ENCODE assay signal across 10 cellular contexts in genomic region chr15:45795487-45796069, GRCh38.
A peak's percentile ranks its signal among the peaks of the same experiment; 100 is the strongest.
DNase-seq lines count a peak whose midpoint lies in the region; ATAC-seq and TF ChIP-seq lines count a peak whose summit lies in the region.
"Had no signal": no experiment of that assay in that cellular context is flagged by ENCODE, and none has a peak within 500 bp of the region (broad histone marks: within the 10 kb centered on the region; RNA-seq: fewer than 3 reads in every experiment).

No MANE protein-coding gene starts in this region.

- H3K36me3 ChIP-seq in liver (ENCODE audit: control insufficient read depth in 4 of 4, insufficient read depth in 3 of 4, low read depth in 1 of 4, low read length in 3 of 4), result no peaks in the 10 kb centered on the region

- TF ChIP-seq RAD21 in liver (IDR thresholded peaks at IDR 0.05), result peak; percentile 88 to 91

- no TSS peak for BruUV-seq in MCF 10A (replicated peaks; lab: Mats Ljungman, UMichigan)

- TF ChIP-seq CTCF in MCF 10A (IDR thresholded peaks at IDR 0.05; ENCODE audit: unreplicated experiment), result peak; percentile 67
- TF ChIP-seq CTCF in liver (IDR thresholded peaks at IDR 0.05; ENCODE audit: low read depth, low read length, missing input control), result peak; percentile 70

- no peak overlapping the region for H3K27ac Mint-ChIP-seq in MCF 10A (ENCODE audit: low read depth, unreplicated experiment)
- H3K27ac Mint-ChIP-seq: T-helper 1 cell treated with Interleukin-12 subunit alpha and Interleukin-12 subunit beta and Interleukin-4 antibody, amounts not matched to agents 30 μg/mL and 1 μg/mL, for 36 hours had no signal

- DNase-seq in EH (ENCODE audit: low read depth) (peak; percentile 46), NCI-H526 (lab: John Stamatoyannopoulos, UW) (peak; percentile 82 to 88), MCF 10A (ENCODE audit: unreplicated experiment) (peak; percentile 70), activated gamma-delta T cell (lab: John Stamatoyannopoulos, UW) (no peak)
- DNase-seq: naive B cell had no signal

- 30% methylated on average over 3 of the region's 3 CpGs for WGBS in liver

- CTCF ChIA-PET in MCF 10A (lab: Yijun Ruan, JAX), result interaction anchor here (0.5 to 3.7 kb wide), 73 partner anchors 9 to 1547 kb away, joined by 3 to 38 read pairs (median 4); no protein-coding TSS in a partner anchor

- H3K27me3 Mint-ChIP-seq in MCF 10A (ENCODE audit: insufficient read depth, unreplicated experiment), result peaks cover 27% of the 10 kb centered on the region

- POLR2A ChIA-PET in MCF 10A (lab: Yijun Ruan, JAX), result interaction anchor here (0.6 to 1.6 kb wide), 6 partner anchors 76 to 515 kb away, joined by 3 to 4 read pairs (median 3); no protein-coding TSS in a partner anchor

- H3K27me3 ChIP-seq in liver (ENCODE audit: control insufficient read depth in 4 of 4, insufficient read depth in 4 of 4, low read length in 3 of 4), result no peaks in the 10 kb centered on the region

- peaks cover 10% of the 10 kb centered on the region for H3K36me3 Mint-ChIP-seq in MCF 10A (ENCODE audit: insufficient read depth, unreplicated experiment)
- H3K36me3 Mint-ChIP-seq: naive B cell had no signal

- no peaks in the 10 kb centered on the region for H3K9me3 Mint-ChIP-seq in MCF 10A (ENCODE audit: unreplicated experiment)
- H3K9me3 Mint-ChIP-seq: naive B cell; T-helper 1 cell treated with Interleukin-12 subunit alpha and Interleukin-12 subunit beta and Interleukin-4 antibody, amounts not matched to agents 30 μg/mL and 1 μg/mL, for 36 hours had no signal

- no peaks in the 10 kb centered on the region for H3K9me3 ChIP-seq in liver (ENCODE audit: control insufficient read depth in 4 of 4, low read length in 3 of 4)

- ATAC-seq in HG03280 (IDR thresholded peaks at IDR 0.05; ENCODE audit: unreplicated experiment), result peak; percentile 42
- no peak for ATAC-seq in HG03139 (IDR thresholded peaks at IDR 0.05; ENCODE audit: unreplicated experiment)
- no peak for ATAC-seq in HG03378 (IDR thresholded peaks at IDR 0.05; ENCODE audit: unreplicated experiment)

- no peak overlapping the region for H3K4me3 ChIP-seq in liver (ENCODE audit: low read depth in 1 of 3, low read length in 3 of 3)

- H3K27ac ChIP-seq in liver (ENCODE audit: low read depth in 1 of 2, low read length in 2 of 2), result no peak overlapping the region

- H3K4me1 ChIP-seq in liver (ENCODE audit: control insufficient read depth in 4 of 4, insufficient read depth in 4 of 4, low read length in 3 of 4), result peaks cover 0 to 25% (median 23%) of the 10 kb centered on the region in 4 donors

- peaks cover 5% of the 10 kb centered on the region for H3K4me1 Mint-ChIP-seq in MCF 10A (ENCODE audit: insufficient read depth, unreplicated experiment)
- H3K4me1 Mint-ChIP-seq: naive B cell had no signal

- peak overlapping the region in 1 of 2 donors; percentile 14 for H3K9ac ChIP-seq in liver (ENCODE audit: low read depth in 1 of 2, low read length in 2 of 2)

- intact Hi-C loops in MCF 10A (cut with micrococcal nuclease), result loop anchor here (1.0 to 2.0 kb wide), 4 partner anchors 297 to 707 kb away; no protein-coding TSS in a partner anchor

- H3K4me3 Mint-ChIP-seq in MCF 10A (ENCODE audit: unreplicated experiment), result no peak overlapping the region
- H3K4me3 Mint-ChIP-seq: naive B cell; T-helper 1 cell treated with Interleukin-12 subunit alpha and Interleukin-12 subunit beta and Interleukin-4 antibody, amounts not matched to agents 30 μg/mL and 1 μg/mL, for 36 hours had no signal

TF ChIP-seq in liver, 16 proteins besides CTCF, POLR2A, EP300 and RAD21:
- no peak for TF ChIP-seq ZBTB33 (IDR thresholded peaks at IDR 0.05)
- TF ChIP-seq NR2F2 (IDR thresholded peaks at IDR 0.05), result no peak
- TF ChIP-seq RXRA (IDR thresholded peaks at IDR 0.05), result no peak
- no peak for TF ChIP-seq SP1 (IDR thresholded peaks at IDR 0.05)
- TF ChIP-seq HNF4G (IDR thresholded peaks at IDR 0.05), result no peak
- TF ChIP-seq JUND (IDR thresholded peaks at IDR 0.05), result no peak
- no peak for TF ChIP-seq MAX (IDR thresholded peaks at IDR 0.05)
- TF ChIP-seq REST (IDR thresholded peaks at IDR 0.05), result no peak
